ENCODE assay signal across 8 cellular contexts in genomic region chr5:151719228-151719861, GRCh38. TPM values are rescaled to one million over a fixed set of nuclear protein-coding genes. Genes with fewer than 3 reads are reported as not detected.
DNase-seq lines count a peak whose midpoint lies in the region; ATAC-seq and TF ChIP-seq lines count a peak whose summit lies in the region.

No MANE protein-coding gene starts in this region.

- no peak overlapping the region for H3K27ac Mint-ChIP-seq in CD4-positive, alpha-beta T cell

- POLR2A ChIA-PET in BJ (lab: Charles Lee), result interaction anchor here (1.0 to 1.8 kb wide), 7 partner anchors 19 to 58 kb away, joined by 3 to 20 read pairs (median 6); partner anchors contain the start of gene SPARC
- POLR2A ChIA-PET in CD4-positive, alpha-beta T cell (lab: Charles Lee), result no interaction called here

- H3K4me1 Mint-ChIP-seq in CD4-positive, alpha-beta T cell (ENCODE audit: low read depth), result no peaks in the 10 kb centered on the region

- DNase-seq in BJ (ENCODE audit: low read depth) (no peak), HFF-Myc (ENCODE audit: extremely low read depth, low read depth) (no peak), adrenal gland (peak; percentile 66 to 82 (median 74)), left lung (no peak), SW480 (ENCODE audit: low spot score) (no peak), amniotic stem cell (lab: John Stamatoyannopoulos, UW) (no peak)
- DNase-seq in CD4-positive, alpha-beta T cell, result no peak

- no peaks in the 10 kb centered on the region for H3K9me3 ChIP-seq in adrenal gland (replicated peaks in 1 of 3)
- H3K9me3 ChIP-seq in left lung, result no peaks in the 10 kb centered on the region
- H3K9me3 ChIP-seq in CD4-positive, alpha-beta T cell (ENCODE audit: control insufficient read depth, low read length), result no peaks in the 10 kb centered on the region

- H3K27ac ChIP-seq in adrenal gland, result peak overlapping the region in 2 of 5 donors; percentile 20 to 53
- H3K27ac ChIP-seq in left lung, result peak overlapping the region; percentile 9 to 78
- no peak overlapping the region for H3K27ac ChIP-seq in CD4-positive, alpha-beta T cell (ENCODE audit: low read depth, low read length)

- H3K4me3 ChIP-seq in BJ (ENCODE audit: low read depth, low read length), result no peak overlapping the region
- no peak overlapping the region for H3K4me3 ChIP-seq in HFF-Myc (replicated peaks; ENCODE audit: low read depth, low read length)
- H3K4me3 ChIP-seq in adrenal gland, result no peak overlapping the region
- H3K4me3 ChIP-seq in left lung, result no peak overlapping the region

- peak; percentile 63 for TF ChIP-seq CTCF in BJ (IDR thresholded peaks at IDR 0.05; ENCODE audit: insufficient read depth, low read depth, low read length)
- peak; percentile 61 for TF ChIP-seq CTCF in HFF-Myc (IDR thresholded peaks at IDR 0.05; ENCODE audit: low read depth, low read length, missing control alignments)
- TF ChIP-seq CTCF in adrenal gland (IDR thresholded peaks at IDR 0.05), result peak; percentile 67 to 82 (median 70)
- peak; percentile 57 to 59 for TF ChIP-seq CTCF in left lung (IDR thresholded peaks at IDR 0.05)
- TF ChIP-seq CTCF in CD4-positive, alpha-beta T cell (IDR thresholded peaks at IDR 0.05), result no peak

- H3K9me3 Mint-ChIP-seq in CD4-positive, alpha-beta T cell, result no peaks in the 10 kb centered on the region

- H3K4me3 Mint-ChIP-seq in CD4-positive, alpha-beta T cell, result no peak overlapping the region

- no peak for TF ChIP-seq POLR2A in adrenal gland (IDR thresholded peaks at IDR 0.05)

- no peaks in the 10 kb centered on the region for H3K4me1 ChIP-seq in adrenal gland (replicated peaks in 1 of 2)
- peaks cover 20 to 36% of the 10 kb centered on the region in 2 donors for H3K4me1 ChIP-seq in left lung

- ATAC-seq in left lung, result peak; percentile 58
- ATAC-seq in GM21737 (IDR thresholded peaks at IDR 0.05; ENCODE audit: unreplicated experiment), result no peak
- no peak for ATAC-seq in CD4-positive, alpha-beta T cell (ENCODE audit: poor library complexity)

- H3K36me3 Mint-ChIP-seq in CD4-positive, alpha-beta T cell (ENCODE audit: low read depth), result no peaks in the 10 kb centered on the region

- WGBS in adrenal gland, 4 donors, result 61 to 74% (median 70%) methylated on average over 4 of the region's 4 CpGs

- H3K27me3 Mint-ChIP-seq in CD4-positive, alpha-beta T cell, result peaks cover 7% of the 10 kb centered on the region

- H3K36me3 ChIP-seq in BJ (ENCODE audit: control insufficient read depth, insufficient read depth, low read length), result no peaks in the 10 kb centered on the region
- H3K36me3 ChIP-seq in adrenal gland (replicated peaks in 1 of 2), result no peaks in the 10 kb centered on the region
- no peaks in the 10 kb centered on the region for H3K36me3 ChIP-seq in left lung

- CTCF ChIA-PET in BJ (lab: Yijun Ruan, JAX), result interaction anchor here (0.8 to 7.4 kb wide), 26 partner anchors 9 to 67 kb away, joined by 3 to 109 read pairs (median 6); partner anchors contain the start of gene SPARC
- CTCF ChIA-PET in CD4-positive, alpha-beta T cell (lab: Charles Lee), result no interaction called here

- H3K27me3 ChIP-seq in BJ (ENCODE audit: control insufficient read depth, insufficient read depth, low read length), result no peaks in the 10 kb centered on the region
- no peaks in the 10 kb centered on the region for H3K27me3 ChIP-seq in adrenal gland
- no peaks in the 10 kb centered on the region for H3K27me3 ChIP-seq in left lung
- H3K27me3 ChIP-seq in CD4-positive, alpha-beta T cell (ENCODE audit: control insufficient read depth, insufficient read depth, low read length), result no peaks in the 10 kb centered on the region

- intact Hi-C loops in adrenal gland (cut with DNase I), result loop anchor here in 1 of 2 donors (5.0 kb wide), 1 partner anchor 62 kb away; no protein-coding TSS in a partner anchor
- intact Hi-C loops in left lung (cut with DNase I), result no loop called here
- intact Hi-C loops in CD4-positive, alpha-beta T cell (cut with DNase I, micrococcal nuclease), result no loop called here

RNA-seq across cellular contexts. Expression of gene SPARC, which starts 32.6 kb away (rescaled TPM):
- polyA plus RNA-seq in BJ (2011; rRNA removed) (14,419 and 17,277 TPM in 2 replicates), adrenal gland (1,000 to 10,000 TPM in 1 of 3 donors, 100 to 1,000 TPM in 2; 145 to 2,674 (median 298) TPM)
- polyA minus RNA-seq in BJ (2011; rRNA and poly(A)+ RNA removed), result 5,297 and 8,034 TPM in 2 replicates
- total RNA-seq in adrenal gland (1,000 to 10,000 TPM in 4 of 8 donors, 100 to 1,000 TPM in 4; 478 to 3,013 (median 1,213) TPM), left lung (1,000 to 10,000 TPM; 1,647 to 5,045 TPM)
- under 1 TPM; 0.78 to 0.80 TPM for total RNA-seq in CD4-positive, alpha-beta T cell

RNA-seq across cellular contexts. Expression of gene ATOX1, which starts 39.1 kb away (rescaled TPM):
- polyA plus RNA-seq in BJ (2011; rRNA removed) (156 and 187 TPM in 2 replicates), adrenal gland (100 to 1,000 TPM; 125 to 213 (median 136) TPM)
- 83.2 and 114 TPM in 2 replicates for polyA minus RNA-seq in BJ (2011; rRNA and poly(A)+ RNA removed)
- total RNA-seq in adrenal gland (100 to 1,000 TPM in 7 of 8 donors, 10 to 100 TPM in 1; 97.5 to 291 (median 137) TPM), left lung (10 to 100 TPM; 72.1 to 89.7 TPM)
- total RNA-seq in CD4-positive, alpha-beta T cell, result 10 to 100 TPM; 11.2 to 13.3 TPM

RNA-seq across cellular contexts. Expression of gene G3BP1, which starts 52.4 kb away (rescaled TPM):
- polyA plus RNA-seq in BJ (2011; rRNA removed), result 59.1 and 100 TPM in 2 replicates
- polyA minus RNA-seq in BJ (2011; rRNA and poly(A)+ RNA removed), result 120 and 160 TPM in 2 replicates
- total RNA-seq in adrenal gland, result 100 to 1,000 TPM in 5 of 8 donors, 10 to 100 TPM in 3; 61.4 to 167 (median 135) TPM
- polyA plus RNA-seq in adrenal gland, result 10 to 100 TPM; 11.5 to 90.3 (median 13.0) TPM
- total RNA-seq in left lung, result 100 to 1,000 TPM; 150 to 207 TPM
- 10 to 100 TPM; 82.3 to 83.9 TPM for total RNA-seq in CD4-positive, alpha-beta T cell

Comparison
In these comparisons a context has a peak if more than half of its experiments do, and no peak if none do; other contexts are left out.
1. DNase-seq: peak in adrenal gland (7 of 7); none in BJ (single experiment), HFF-Myc (single experiment), left lung (0 of 2), SW480 (single experiment), amniotic stem cell (single experiment) and CD4-positive, alpha-beta T cell (0 of 10).
2. RNA of gene SPARC, which starts 32.6 kb away (total RNA-seq): 1,647 to 5,045 TPM in left lung and 478 to 3,013 TPM in adrenal gland; 0.78 to 0.80 TPM in CD4-positive, alpha-beta T cell; every median in the first group is over 100 times any median in the second.
3. RNA of gene ATOX1, which starts 39.1 kb away (total RNA-seq): 97.5 to 291 TPM in adrenal gland and 72.1 to 89.7 TPM in left lung; 11.2 to 13.3 TPM in CD4-positive, alpha-beta T cell; every median in the first group is over 4 times any median in the second.